1 cellular context compared by ENCODE assay signal in genomic region chr4:74543983-74544382, GRCh38.
TF ChIP-seq lines count a peak whose summit lies in the region.

No MANE protein-coding gene starts in this region.

TF ChIP-seq in H1, 55 proteins besides CTCF, POLR2A, EP300 and RAD21 (continued from another document):
- TF ChIP-seq JUN (IDR thresholded peaks at IDR 0.05; ENCODE audit: low read depth, low read length): no peak
- TF ChIP-seq CHD7 (IDR thresholded peaks at IDR 0.05; ENCODE audit: insufficient replicate concordance, low read length): no peak
